ENCODE assay signal across 1 cellular context in the genomic region with DNA sequence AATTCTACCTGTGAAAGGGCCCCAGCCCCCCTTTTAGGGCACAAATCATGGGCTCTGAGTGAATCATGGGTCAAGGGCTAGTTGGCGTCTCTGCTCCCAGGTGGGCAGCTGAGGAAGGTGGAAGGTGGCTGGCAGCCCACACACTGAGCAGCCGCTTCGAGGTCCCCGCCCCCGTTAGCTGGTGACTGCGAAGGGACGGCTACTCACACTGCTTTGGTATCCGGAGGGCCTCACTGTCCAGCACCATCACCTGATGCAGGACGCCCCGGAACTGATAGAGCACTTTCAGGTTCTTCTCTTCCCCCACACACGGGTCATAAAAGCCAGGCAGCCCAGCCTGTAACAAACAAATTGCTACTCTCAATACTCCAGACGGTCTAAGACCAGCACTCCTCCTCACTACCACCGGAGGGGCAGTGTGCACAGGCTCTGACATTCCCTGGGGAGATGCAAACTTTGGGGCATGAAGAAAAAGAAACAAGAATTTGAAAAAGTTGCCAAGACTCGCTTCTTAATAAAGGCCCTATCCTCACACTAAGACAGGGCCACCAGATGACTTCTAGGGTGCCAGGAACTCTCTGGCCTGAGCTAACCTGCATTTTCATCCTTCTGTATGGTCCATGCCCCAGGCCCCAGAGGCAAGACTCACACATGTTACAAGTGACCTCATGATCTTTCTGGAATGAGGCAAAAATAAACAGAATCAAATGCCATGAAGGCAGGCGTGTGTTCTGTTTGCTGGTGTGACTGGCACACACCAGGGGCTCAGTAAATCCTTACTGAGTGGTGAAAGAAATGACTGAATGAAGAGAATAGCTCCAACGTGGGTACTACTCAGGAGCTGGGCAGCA.
TF ChIP-seq lines count a peak whose summit lies in the region.

No MANE protein-coding gene starts in this region.

TF ChIP-seq in K562, 482 proteins besides CTCF, POLR2A, EP300 and RAD21:
- TF ChIP-seq, protein P1, sequence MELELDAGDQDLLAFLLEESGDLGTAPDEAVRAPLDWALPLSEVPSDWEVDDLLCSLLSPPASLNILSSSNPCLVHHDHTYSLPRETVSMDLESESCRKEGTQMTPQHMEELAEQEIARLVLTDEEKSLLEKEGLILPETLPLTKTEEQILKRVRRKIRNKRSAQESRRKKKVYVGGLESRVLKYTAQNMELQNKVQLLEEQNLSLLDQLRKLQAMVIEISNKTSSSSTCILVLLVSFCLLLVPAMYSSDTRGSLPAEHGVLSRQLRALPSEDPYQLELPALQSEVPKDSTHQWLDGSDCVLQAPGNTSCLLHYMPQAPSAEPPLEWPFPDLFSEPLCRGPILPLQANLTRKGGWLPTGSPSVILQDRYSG (tag; conservative IDR thresholded peaks at IDR 0.05; ENCODE audit: low read depth): no peak
- TF ChIP-seq SP1 (CRISPR knock-in tag; IDR thresholded peaks at IDR 0.05) (0 out of 2 replicates have a peak, but pooled peaks have one; percentile 18), ZFX (CRISPR knock-in tag; IDR thresholded peaks at IDR 0.05) (0 out of 2 replicates have a peak, but pooled peaks have one; percentile 20)
